Comparison of ENCODE assay signal across 28 cellular contexts in the genomic region with DNA sequence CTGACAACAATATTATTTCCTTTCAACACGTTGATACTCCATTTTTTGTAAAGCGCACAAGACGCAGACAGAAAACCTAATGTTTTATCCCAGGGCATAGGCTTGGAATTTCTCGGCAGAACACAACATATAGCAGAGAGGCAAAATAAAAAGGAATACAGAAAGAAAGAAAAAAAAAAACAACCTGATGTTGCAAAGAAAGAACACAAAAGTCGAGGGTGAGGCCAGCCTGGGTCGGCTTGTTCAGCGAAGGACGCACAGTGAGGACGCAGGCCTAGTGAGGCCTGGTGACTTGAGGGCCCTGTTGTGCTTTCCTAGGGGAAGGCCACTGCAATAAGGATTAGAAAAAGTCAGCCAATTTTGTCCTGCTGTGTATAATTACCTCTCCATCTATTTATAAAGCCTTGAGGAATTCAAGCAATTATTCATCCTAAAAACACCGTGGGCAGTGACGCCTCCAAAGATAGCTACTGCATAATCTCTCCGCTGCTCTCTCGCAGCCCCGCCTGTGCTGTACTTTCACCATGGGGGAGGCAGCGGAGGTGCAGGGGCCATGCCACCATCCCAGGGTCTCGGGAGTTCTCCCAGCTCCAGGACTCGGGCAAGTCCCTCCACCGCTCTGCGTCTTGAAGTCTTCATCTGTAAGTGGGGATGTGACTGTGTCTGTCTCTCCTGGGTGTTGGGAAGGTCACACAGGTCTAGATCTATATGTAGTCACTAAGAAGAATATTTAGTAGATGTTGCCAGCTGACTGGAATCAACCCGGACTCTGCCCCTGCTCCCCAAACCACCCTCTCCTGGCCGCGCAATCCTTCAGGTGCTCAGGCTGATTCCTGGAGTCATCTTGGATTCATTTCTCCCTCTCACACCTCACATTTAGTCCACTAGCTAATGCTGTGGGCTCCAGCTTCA.
DNase-seq lines count a peak whose midpoint lies in the region; ATAC-seq and TF ChIP-seq lines count a peak whose summit lies in the region.
"Had no signal": no experiment of that assay in that cellular context is flagged by ENCODE, and none has a peak within 500 bp of the region (broad histone marks: within the 10 kb centered on the region; RNA-seq: fewer than 3 reads in every experiment).

No MANE protein-coding gene starts in this region.

- TF ChIP-seq POLR2A in Peyer's patch (IDR thresholded peaks at IDR 0.05), result no peak
- TF ChIP-seq POLR2A in spleen (IDR thresholded peaks at IDR 0.05), result no peak

- DNase-seq in NCI-H82 (lab: John Stamatoyannopoulos, UW) (peak; percentile 51), NCI-H82 treated with DMSO at 0.1 percent for 48 hours (lab: John Stamatoyannopoulos, UW; ENCODE audit: unreplicated experiment) (no peak), Peyer's patch (peak in 2 of 3 donors; percentile 72 to 83), left colon (no peak), spleen (peak; percentile 42), mesothelial cell of epicardium (ENCODE audit: low spot score in 2 of 2, unreplicated experiment in 2 of 2) (no peak), C1 segment of cervical spinal cord (lab: John Stamatoyannopoulos, UW) (no peak), NCI-H446 treated with DMSO at 0.1 percent for 48 hours (lab: John Stamatoyannopoulos, UW) (no peak)
- DNase-seq: activated CD4-positive, alpha-beta T cell treated with anti-CD3 and anti-CD28 coated beads, Interleukin-2, amount 10 ng/mL, durations not matched to agents 7 days and 5 days; activated CD8-positive, alpha-beta memory T cell treated with anti-CD3 and anti-CD28 coated beads, Interleukin-2, amount 10 ng/mL, durations not matched to agents 7 days and 5 days; activated naive CD4-positive, alpha-beta T cell treated with Interleukin-2 at 50 U/mL for 16 hours; activated T-cell treated with anti-CD3 and anti-CD28 coated beads, Interleukin-2, amount 50 U/mL, for 72 hours; brain microvascular endothelial cell; kidney glomerular epithelial cell; mammary epithelial cell; NCI-H2081 treated with DMSO at 0.1 percent for 48 hours; NCI-H510A; PC-9; psoas muscle; SHP77 treated with DMSO at 0.1 percent for 48 hours; uterus had no signal

- H3K4me1 Mint-ChIP-seq in mesothelial cell of epicardium, result peaks cover 31% of the 10 kb centered on the region
- H3K4me1 Mint-ChIP-seq: activated CD8-positive, alpha-beta memory T cell treated with anti-CD3 and anti-CD28 coated beads, Interleukin-2, amount 10 ng/mL, durations not matched to agents 7 days and 5 days; B cell had no signal

- intact Hi-C loops in left colon (cut with DNase I, micrococcal nuclease), result no loop called here
- intact Hi-C loops in spleen (cut with DNase I; ENCODE audit: low total_unique reads), result no loop called here

- H3K9me3 ChIP-seq in Peyer's patch (no peaks in the 10 kb centered on the region), spleen (no peaks in the 10 kb centered on the region)
- H3K9me3 ChIP-seq: A549, psoas muscle, thoracic aorta, uterus had no signal

- no peak overlapping the region for H3K4me3 Mint-ChIP-seq in mesothelial cell of epicardium
- H3K4me3 Mint-ChIP-seq: activated CD4-positive, alpha-beta T cell treated with anti-CD3 and anti-CD28 coated beads, Interleukin-2, amount 10 ng/mL, durations not matched to agents 7 days and 5 days; activated CD8-positive, alpha-beta memory T cell treated with anti-CD3 and anti-CD28 coated beads, Interleukin-2, amount 10 ng/mL, durations not matched to agents 7 days and 5 days; activated T-cell treated with anti-CD3 and anti-CD28 coated beads, Interleukin-2, amount 50 U/mL, for 72 hours; B cell; stimulated activated naive CD8-positive, alpha-beta T cell treated with anti-CD3 and anti-CD28 coated beads, Interleukin-15, Interleukin-2, amounts not matched to agents 100 ng/mL and 50 ng/mL, for 24 hours had no signal

- H3K4me1 ChIP-seq in Peyer's patch (peaks cover 0 to 32% (median 0%) of the 10 kb centered on the region in 4 donors), spleen (peaks cover 0 to 6% (median 0%) of the 10 kb centered on the region in 6 donors)
- H3K4me1 ChIP-seq: A549, psoas muscle, uterus had no signal

- H3K27me3 ChIP-seq in Peyer's patch, result no peaks in the 10 kb centered on the region
- peaks cover 0 to 21% (median 0%) of the 10 kb centered on the region in 7 donors for H3K27me3 ChIP-seq in spleen (replicated peaks in 1 of 7)
- H3K27me3 ChIP-seq: uterus had no signal

- 81 to 91% (median 88%) methylated on average over 22 of the region's 22 CpGs for WGBS in spleen, 5 donors

- no peak overlapping the region for H3K27ac Mint-ChIP-seq in mesothelial cell of epicardium
- H3K27ac Mint-ChIP-seq: activated CD4-positive, alpha-beta T cell treated with anti-CD3 and anti-CD28 coated beads, Interleukin-2, amount 10 ng/mL, durations not matched to agents 7 days and 5 days; activated CD8-positive, alpha-beta memory T cell treated with anti-CD3 and anti-CD28 coated beads, Interleukin-2, amount 10 ng/mL, durations not matched to agents 7 days and 5 days; activated T-cell treated with anti-CD3 and anti-CD28 coated beads, Interleukin-2, amount 50 U/mL, for 72 hours; B cell; stimulated activated naive CD8-positive, alpha-beta T cell treated with anti-CD3 and anti-CD28 coated beads, Interleukin-15, Interleukin-2, amounts not matched to agents 100 ng/mL and 50 ng/mL, for 24 hours had no signal

- no peaks in the 10 kb centered on the region for H3K36me3 Mint-ChIP-seq in mesothelial cell of epicardium
- H3K36me3 Mint-ChIP-seq: activated CD8-positive, alpha-beta memory T cell treated with anti-CD3 and anti-CD28 coated beads, Interleukin-2, amount 10 ng/mL, durations not matched to agents 7 days and 5 days had no signal

- no peaks in the 10 kb centered on the region for H3K9me3 Mint-ChIP-seq in mesothelial cell of epicardium
- H3K9me3 Mint-ChIP-seq: activated CD4-positive, alpha-beta T cell treated with anti-CD3 and anti-CD28 coated beads, Interleukin-2, amount 10 ng/mL, durations not matched to agents 7 days and 5 days; stimulated activated naive CD8-positive, alpha-beta T cell treated with anti-CD3 and anti-CD28 coated beads, Interleukin-15, Interleukin-2, amounts not matched to agents 100 ng/mL and 50 ng/mL, for 24 hours had no signal

- H3K4me3 ChIP-seq in Peyer's patch (peak overlapping the region in 1 of 4 donors; percentile 23), spleen (no peak overlapping the region)
- H3K4me3 ChIP-seq: A549, K562, PC-9, psoas muscle, thoracic aorta, uterus had no signal

- no peaks in the 10 kb centered on the region for H3K36me3 ChIP-seq in Peyer's patch
- H3K36me3 ChIP-seq in spleen, result no peaks in the 10 kb centered on the region
- H3K36me3 ChIP-seq: brain microvascular endothelial cell, thoracic aorta, uterus had no signal

- ATAC-seq in left colon, result peak; percentile 18
- ATAC-seq: A549; activated CD8-positive, alpha-beta memory T cell treated with anti-CD3 and anti-CD28 coated beads, Interleukin-2, amount 10 ng/mL, durations not matched to agents 7 days and 5 days; activated T-cell treated with anti-CD3 and anti-CD28 coated beads, Interleukin-2, amount 50 U/mL, for 72 hours; K562; psoas muscle had no signal

- peaks cover 13% of the 10 kb centered on the region for H3K27me3 Mint-ChIP-seq in mesothelial cell of epicardium (ENCODE audit: low read depth)
- H3K27me3 Mint-ChIP-seq: activated CD4-positive, alpha-beta T cell treated with anti-CD3 and anti-CD28 coated beads, Interleukin-2, amount 10 ng/mL, durations not matched to agents 7 days and 5 days; activated CD8-positive, alpha-beta memory T cell treated with anti-CD3 and anti-CD28 coated beads, Interleukin-2, amount 10 ng/mL, durations not matched to agents 7 days and 5 days; stimulated activated naive CD8-positive, alpha-beta T cell treated with anti-CD3 and anti-CD28 coated beads, Interleukin-15, Interleukin-2, amounts not matched to agents 100 ng/mL and 50 ng/mL, for 24 hours had no signal

- H3K27ac ChIP-seq in Peyer's patch (peak overlapping the region in 3 of 4 donors; percentile 14 to 91 (median 79)), spleen (no peak overlapping the region)
- H3K27ac ChIP-seq: A549, brain microvascular endothelial cell, epithelial cell of prostate, PC-9, psoas muscle, thoracic aorta, uterus, VCaP had no signal

- no peak for TF ChIP-seq CTCF in Peyer's patch (IDR thresholded peaks at IDR 0.05)
- TF ChIP-seq CTCF in spleen (IDR thresholded peaks at IDR 0.05 in 8 of 11, conservative IDR thresholded peaks at IDR 0.05 in 3 of 11), result no peak
- no peak for TF ChIP-seq CTCF in mesothelial cell of epicardium (IDR thresholded peaks at IDR 0.05; ENCODE audit: unreplicated experiment)

Comparison
In these comparisons a context has a peak if more than half of its experiments do, and no peak if none do; other contexts are left out.
1. DNase-seq: peak in NCI-H82 (single experiment), Peyer's patch (2 of 3) and spleen (single experiment); none in NCI-H82 treated with DMSO at 0.1 percent for 48 hours (single experiment), left colon (0 of 2), mesothelial cell of epicardium (0 of 2), C1 segment of cervical spinal cord (0 of 14) and NCI-H446 treated with DMSO at 0.1 percent for 48 hours (single experiment).
2. H3K27ac ChIP-seq: peak in Peyer's patch (3 of 4); none in spleen (0 of 8).